Comparison of ENCODE assay signal across 21 cellular contexts in genomic region chr4:27807207-27807606, GRCh38.
A peak's percentile ranks its signal among the peaks of the same experiment; 100 is the strongest.
DNase-seq lines count a peak whose midpoint lies in the region; FAIRE-seq and TF ChIP-seq lines count a peak whose summit lies in the region.
"Had no signal": no experiment of that assay in that cellular context is flagged by ENCODE, and none has a peak within 500 bp of the region (broad histone marks: within the 10 kb centered on the region; RNA-seq: fewer than 3 reads in every experiment).

No MANE protein-coding gene starts in this region.

- no peaks in the 10 kb centered on the region for H4K20me1 ChIP-seq in astrocyte (ENCODE audit: insufficient read depth, low read length)

- no peak overlapping the region for H4K8ac ChIP-seq in mesenchymal stem cell (ENCODE audit: low read length)

- H3K14ac ChIP-seq in mesenchymal stem cell (ENCODE audit: low read length in 2 of 2) = no peak overlapping the region

- no peak overlapping the region for H3K18ac ChIP-seq in mesenchymal stem cell (ENCODE audit: low read depth in 1 of 2, low read length in 2 of 2)

- H3K9me3 Mint-ChIP-seq in astrocyte (ENCODE audit: unreplicated experiment) = no peaks in the 10 kb centered on the region
- H3K9me3 Mint-ChIP-seq in activated T-cell treated with anti-CD3 and anti-CD28 coated beads, Interleukin-2, amount 50 U/mL, for 24 hours = peaks cover 6% of the 10 kb centered on the region
- peaks cover 7% of the 10 kb centered on the region for H3K9me3 Mint-ChIP-seq in activated T-helper 1 cell treated with anti-CD3 and anti-CD28 coated beads, Interleukin-12 subunit alpha, Interleukin-12 subunit beta, Interleukin-2, Interleukin-4 antibody, amounts not matched to agents 30 ng/mL and 10 ng/mL and 1 ng/mL, durations not matched to agents 14 hours and 24 hours and 36 hours

- DNase-seq in A172 (ENCODE audit: low spot score) = peak; percentile 9
- peak; percentile 15 for DNase-seq in HT1080 (ENCODE audit: low read depth)
- DNase-seq in astrocyte (ENCODE audit: low read depth) = peak; percentile 25
- DNase-seq in mesenchymal stem cell = peak; percentile 22
- DNase-seq in activated T-cell treated with anti-CD3 and anti-CD28 coated beads, Interleukin-2, amount 50 U/mL, for 24 hours = no peak
- no peak for DNase-seq in DMS153 (lab: John Stamatoyannopoulos, UW)
- no peak for DNase-seq in activated T-helper 1 cell treated with anti-CD3 and anti-CD28 coated beads, Interleukin-12 subunit alpha, Interleukin-12 subunit beta, Interleukin-2, Interleukin-4 antibody, amounts not matched to agents 30 ng/mL and 10 ng/mL and 1 ng/mL, durations not matched to agents 14 hours and 24 hours and 36 hours (ENCODE audit: low spot score)
- no peak for DNase-seq in activated CD4-positive, alpha-beta T cell treated with anti-CD3 and anti-CD28 coated beads for 1 hour
- DNase-seq: Calu3; CD8-positive, alpha-beta memory T cell; H7; MG63; NCI-H1417; NCI-H187; NCI-H510A; NCI-H774; Peyer's patch; SJCRH30 had no signal

- no peaks in the 10 kb centered on the region for H3K79me2 ChIP-seq in astrocyte (ENCODE audit: insufficient read depth, low read length)

- no peak overlapping the region for H2BK5ac ChIP-seq in mesenchymal stem cell (ENCODE audit: low read depth, low read length, poor library complexity, severe bottlenecking)

- intact Hi-C loops in activated T-helper 1 cell treated with anti-CD3 and anti-CD28 coated beads, Interleukin-12 subunit alpha, Interleukin-12 subunit beta, Interleukin-2, Interleukin-4 antibody, amounts not matched to agents 30 ng/mL and 10 ng/mL and 1 ng/mL, durations not matched to agents 14 hours and 24 hours and 36 hours (cut with micrococcal nuclease) = no loop called here

- H3K9ac ChIP-seq in astrocyte (ENCODE audit: low read length) (no peak overlapping the region), mesenchymal stem cell (ENCODE audit: low read length) (no peak overlapping the region)

- no peak for FAIRE-seq in astrocyte (lab: Jason Lieb, UNC)
- FAIRE-seq: K562 had no signal

- no peak overlapping the region for H3K23ac ChIP-seq in mesenchymal stem cell (ENCODE audit: low read length in 2 of 2)

- H3K4me3 ChIP-seq in astrocyte (ENCODE audit: insufficient read depth, low read depth, low read length) (no peak overlapping the region), mesenchymal stem cell (ENCODE audit: insufficient read depth in 1 of 2, low read depth in 1 of 2, low read length in 2 of 2) (no peak overlapping the region)
- H3K4me3 ChIP-seq: K562, MG63, Peyer's patch, SJCRH30 had no signal

- H3K27ac Mint-ChIP-seq in astrocyte (ENCODE audit: unreplicated experiment) = peak overlapping the region; percentile 49
- H3K27ac Mint-ChIP-seq in activated T-cell treated with anti-CD3 and anti-CD28 coated beads, Interleukin-2, amount 50 U/mL, for 24 hours = no peak overlapping the region
- no peak overlapping the region for H3K27ac Mint-ChIP-seq in activated T-helper 1 cell treated with anti-CD3 and anti-CD28 coated beads, Interleukin-12 subunit alpha, Interleukin-12 subunit beta, Interleukin-2, Interleukin-4 antibody, amounts not matched to agents 30 ng/mL and 10 ng/mL and 1 ng/mL, durations not matched to agents 14 hours and 24 hours and 36 hours
- H3K27ac Mint-ChIP-seq: CD8-positive, alpha-beta memory T cell had no signal

- H2AFZ ChIP-seq in astrocyte (ENCODE audit: low read depth, low read length) (no peak overlapping the region), mesenchymal stem cell (ENCODE audit: low read depth, low read length) (no peak overlapping the region)

- H3K27me3 ChIP-seq in astrocyte (ENCODE audit: insufficient read depth, low read length) = no peaks in the 10 kb centered on the region
- no peaks in the 10 kb centered on the region for H3K27me3 ChIP-seq in mesenchymal stem cell (ENCODE audit: control insufficient read depth in 1 of 2, insufficient read depth in 1 of 2, low read length in 2 of 2)
- H3K27me3 ChIP-seq: MG63, Peyer's patch, SJCRH30 had no signal

- no peak overlapping the region for H2BK120ac ChIP-seq in mesenchymal stem cell (ENCODE audit: low read depth, low read length)

- H3K27ac ChIP-seq in astrocyte (ENCODE audit: low read depth, low read length) (no peak overlapping the region), mesenchymal stem cell (ENCODE audit: low read length, poor library complexity, severe bottlenecking) (no peak overlapping the region)
- H3K27ac ChIP-seq: 22Rv1, C4-2B, Peyer's patch, SJCRH30 had no signal

- H4K91ac ChIP-seq in mesenchymal stem cell (ENCODE audit: low read length) = no peak overlapping the region

- no peak overlapping the region for H2BK15ac ChIP-seq in mesenchymal stem cell (ENCODE audit: low read depth, poor library complexity, severe bottlenecking)

- no peak overlapping the region for H2BK12ac ChIP-seq in mesenchymal stem cell (ENCODE audit: low read length in 2 of 2)

- H3K36me3 Mint-ChIP-seq in astrocyte (ENCODE audit: low read depth, unreplicated experiment) = no peaks in the 10 kb centered on the region
- no peaks in the 10 kb centered on the region for H3K36me3 Mint-ChIP-seq in activated T-cell treated with anti-CD3 and anti-CD28 coated beads, Interleukin-2, amount 50 U/mL, for 24 hours (ENCODE audit: low read depth)
- H3K36me3 Mint-ChIP-seq in activated T-helper 1 cell treated with anti-CD3 and anti-CD28 coated beads, Interleukin-12 subunit alpha, Interleukin-12 subunit beta, Interleukin-2, Interleukin-4 antibody, amounts not matched to agents 30 ng/mL and 10 ng/mL and 1 ng/mL, durations not matched to agents 14 hours and 24 hours and 36 hours (ENCODE audit: low read depth) = no peaks in the 10 kb centered on the region
- H3K36me3 Mint-ChIP-seq: CD8-positive, alpha-beta memory T cell had no signal

- no peak overlapping the region for H3K4ac ChIP-seq in mesenchymal stem cell (ENCODE audit: low read depth in 1 of 2, low read length in 2 of 2)

- TF ChIP-seq CTCF in astrocyte (IDR thresholded peaks at IDR 0.05; ENCODE audit: insufficient read depth, low read depth, low read length) = no peak

- H3K27me3 Mint-ChIP-seq in astrocyte (ENCODE audit: low read depth, unreplicated experiment) = no peaks in the 10 kb centered on the region
- H3K27me3 Mint-ChIP-seq in activated T-cell treated with anti-CD3 and anti-CD28 coated beads, Interleukin-2, amount 50 U/mL, for 24 hours = no peaks in the 10 kb centered on the region
- H3K27me3 Mint-ChIP-seq in activated T-helper 1 cell treated with anti-CD3 and anti-CD28 coated beads, Interleukin-12 subunit alpha, Interleukin-12 subunit beta, Interleukin-2, Interleukin-4 antibody, amounts not matched to agents 30 ng/mL and 10 ng/mL and 1 ng/mL, durations not matched to agents 14 hours and 24 hours and 36 hours (ENCODE audit: insufficient read depth) = no peaks in the 10 kb centered on the region
- H3K27me3 Mint-ChIP-seq: CD8-positive, alpha-beta memory T cell had no signal

- no peak overlapping the region for H2AK5ac ChIP-seq in mesenchymal stem cell (ENCODE audit: low read length, severe bottlenecking)

- no peaks in the 10 kb centered on the region for H3K4me1 ChIP-seq in astrocyte (ENCODE audit: insufficient read depth, low read length)
- no peaks in the 10 kb centered on the region for H3K4me1 ChIP-seq in mesenchymal stem cell (ENCODE audit: control insufficient read depth, insufficient read depth, low read depth, low read length)
- H3K4me1 ChIP-seq: Peyer's patch, SJCRH30 had no signal

- no peaks in the 10 kb centered on the region for H3K79me1 ChIP-seq in mesenchymal stem cell (replicated peaks; ENCODE audit: low read length, poor library complexity, severe bottlenecking)

- H3K36me3 ChIP-seq in astrocyte (ENCODE audit: insufficient read depth, low read length) (no peaks in the 10 kb centered on the region), mesenchymal stem cell (ENCODE audit: control insufficient read depth in 1 of 2, insufficient read depth in 2 of 2, low read depth in 1 of 2, low read length in 2 of 2) (no peaks in the 10 kb centered on the region)
- H3K36me3 ChIP-seq: MG63, Peyer's patch, SJCRH30 had no signal

- H3K9me3 ChIP-seq in astrocyte (ENCODE audit: insufficient read depth, low read depth, low read length) = no peaks in the 10 kb centered on the region
- H3K9me3 ChIP-seq in mesenchymal stem cell (ENCODE audit: control insufficient read depth, low read length) = no peaks in the 10 kb centered on the region
- H3K9me3 ChIP-seq: MG63, Peyer's patch, SJCRH30 had no signal

- 49% methylated on average over 3 of the region's 3 CpGs for WGBS in mesenchymal stem cell

- no peak overlapping the region for H3K4me3 Mint-ChIP-seq in astrocyte (ENCODE audit: unreplicated experiment)
- no peak overlapping the region for H3K4me3 Mint-ChIP-seq in activated T-cell treated with anti-CD3 and anti-CD28 coated beads, Interleukin-2, amount 50 U/mL, for 24 hours
- no peak overlapping the region for H3K4me3 Mint-ChIP-seq in activated T-helper 1 cell treated with anti-CD3 and anti-CD28 coated beads, Interleukin-12 subunit alpha, Interleukin-12 subunit beta, Interleukin-2, Interleukin-4 antibody, amounts not matched to agents 30 ng/mL and 10 ng/mL and 1 ng/mL, durations not matched to agents 14 hours and 24 hours and 36 hours
- H3K4me3 Mint-ChIP-seq: CD8-positive, alpha-beta memory T cell had no signal

- H3K4me2 ChIP-seq in astrocyte (ENCODE audit: low read length) (no peak overlapping the region), mesenchymal stem cell (ENCODE audit: low read length, poor library complexity, severe bottlenecking) (no peak overlapping the region)

- peaks cover 9% of the 10 kb centered on the region for H3K4me1 Mint-ChIP-seq in astrocyte (ENCODE audit: low read depth, unreplicated experiment)
- no peaks in the 10 kb centered on the region for H3K4me1 Mint-ChIP-seq in activated T-cell treated with anti-CD3 and anti-CD28 coated beads, Interleukin-2, amount 50 U/mL, for 24 hours (ENCODE audit: low read depth)
- H3K4me1 Mint-ChIP-seq in activated T-helper 1 cell treated with anti-CD3 and anti-CD28 coated beads, Interleukin-12 subunit alpha, Interleukin-12 subunit beta, Interleukin-2, Interleukin-4 antibody, amounts not matched to agents 30 ng/mL and 10 ng/mL and 1 ng/mL, durations not matched to agents 14 hours and 24 hours and 36 hours (ENCODE audit: low read depth) = no peaks in the 10 kb centered on the region
- H3K4me1 Mint-ChIP-seq: CD8-positive, alpha-beta memory T cell had no signal

Comparison
In these comparisons a context has a peak if more than half of its experiments do, and no peak if none do; other contexts are left out.
1. DNase-seq: peak in A172 (single experiment), HT1080 (single experiment), astrocyte (single experiment) and mesenchymal stem cell (single experiment); none in activated T-cell treated with anti-CD3 and anti-CD28 coated beads, Interleukin-2, amount 50 U/mL, for 24 hours (single experiment), DMS153 (single experiment), activated T-helper 1 cell treated with anti-CD3 and anti-CD28 coated beads, Interleukin-12 subunit alpha, Interleukin-12 subunit beta, Interleukin-2, Interleukin-4 antibody, amounts not matched to agents 30 ng/mL and 10 ng/mL and 1 ng/mL, durations not matched to agents 14 hours and 24 hours and 36 hours (single experiment) and activated CD4-positive, alpha-beta T cell treated with anti-CD3 and anti-CD28 coated beads for 1 hour (single experiment).